2 cellular contexts compared by ENCODE assay signal in genomic region chr12:15910468-15910863, GRCh38.
TF ChIP-seq lines count a peak whose summit lies in the region.

No MANE protein-coding gene starts in this region.

TF ChIP-seq in A549, 52 proteins besides CTCF, POLR2A, EP300 and RAD21:
- 0 out of 2 replicates have a peak, but pooled peaks have one; percentile 25 for TF ChIP-seq NFE2L2 (conservative IDR thresholded peaks at IDR 0.05; ENCODE audit: low read length)
- TF ChIP-seq FOXS1 (CRISPR knock-in tag; IDR thresholded peaks at IDR 0.05): no peak
- TF ChIP-seq MAFK (IDR thresholded peaks at IDR 0.05; ENCODE audit: partially characterized antibody): peak; percentile 69

TF ChIP-seq in K562, 482 proteins besides CTCF, POLR2A, EP300 and RAD21:
- TF ChIP-seq ZBTB17 (CRISPR knock-in tag; IDR thresholded peaks at IDR 0.05) (no peak), GATA2 (CRISPR knock-in tag; IDR thresholded peaks at IDR 0.05) (no peak), NRF1 (conservative IDR thresholded peaks at IDR 0.05 in 1 of 2, IDR thresholded peaks at IDR 0.05 in 1 of 2) (no peak), ZNF589 (CRISPR knock-in tag; IDR thresholded peaks at IDR 0.05; ENCODE audit: low read depth) (no peak), SIX5 (IDR thresholded peaks at IDR 0.05; ENCODE audit: borderline replicate concordance in 1 of 2, insufficient read depth in 1 of 2, low read depth in 1 of 2, low read length in 2 of 2) (no peak), SMAD2 (IDR thresholded peaks at IDR 0.05; ENCODE audit: low read depth, low read length) (no peak), ARID4B (CRISPR knock-in tag; IDR thresholded peaks at IDR 0.05) (no peak), ZNF143 (CRISPR knock-in tag; IDR thresholded peaks at IDR 0.05) (no peak), ZNF551 (CRISPR knock-in tag; IDR thresholded peaks at IDR 0.05) (no peak), ZNF12 (CRISPR knock-in tag; IDR thresholded peaks at IDR 0.05) (no peak), RFX5 (IDR thresholded peaks at IDR 0.05; ENCODE audit: low read depth, low read length) (no peak), BCOR (IDR thresholded peaks at IDR 0.05) (no peak), KLF1 (tag; IDR thresholded peaks at IDR 0.05) (no peak), EWSR1 (IDR thresholded peaks at IDR 0.05; ENCODE audit: borderline replicate concordance, low read depth, partially characterized antibody) (no peak), SIN3A (IDR thresholded peaks at IDR 0.05; ENCODE audit: borderline replicate concordance in 2 of 2, control insufficient read depth in 1 of 2, low read depth in 2 of 2, low read length in 2 of 2) (no peak), ZMIZ1 (IDR thresholded peaks at IDR 0.05; ENCODE audit: low read depth in 2 of 2, low read length in 2 of 2) (no peak), ZNF311 (CRISPR knock-in tag; IDR thresholded peaks at IDR 0.05) (no peak), HMG20B (CRISPR knock-in tag; IDR thresholded peaks at IDR 0.05) (no peak), MAFG (tag; conservative IDR thresholded peaks at IDR 0.05) (peak; percentile 58), C11orf30 (IDR thresholded peaks at IDR 0.05; ENCODE audit: low read depth) (0 out of 2 replicates have a peak, but pooled peaks have one; percentile 12), FOXO4 (CRISPR knock-in tag; IDR thresholded peaks at IDR 0.05) (no peak), ZBTB2 (IDR thresholded peaks at IDR 0.05) (no peak), NFE2L1 (tag; IDR thresholded peaks at IDR 0.05; ENCODE audit: borderline replicate concordance, low read depth) (peak; percentile 24; the same call in 1 of the 2 replicates), HNRNPL (IDR thresholded peaks at IDR 0.05; ENCODE audit: low read depth, low read length) (no peak), JUNB (CRISPR knock-in tag; conservative IDR thresholded peaks at IDR 0.05) (no peak), NFE2 (IDR thresholded peaks at IDR 0.05; ENCODE audit: low read depth) (peak; percentile 71), STAG1 (CRISPR knock-in tag; IDR thresholded peaks at IDR 0.05; ENCODE audit: borderline replicate concordance) (no peak), ZNF316 (IDR thresholded peaks at IDR 0.05) (0 out of 2 replicates have a peak, but pooled peaks have one; percentile 31), ZNF224 (CRISPR knock-in tag; IDR thresholded peaks at IDR 0.05) (no peak), TRIM24 (IDR thresholded peaks at IDR 0.05) (no peak), IFI16 (CRISPR knock-in tag; IDR thresholded peaks at IDR 0.05) (no peak), CSDE1 (IDR thresholded peaks at IDR 0.05) (no peak), HNRNPUL1 (IDR thresholded peaks at IDR 0.05; ENCODE audit: low read length) (no peak), MTA2 (IDR thresholded peaks at IDR 0.05; ENCODE audit: low read depth) (no peak), GTF2A2 (tag; IDR thresholded peaks at IDR 0.05) (no peak), PRDM10 (IDR thresholded peaks at IDR 0.05; ENCODE audit: partially characterized antibody) (no peak), ETS2 (tag; IDR thresholded peaks at IDR 0.05; ENCODE audit: borderline replicate concordance, poor library complexity, severe bottlenecking) (no peak), ZNF217 (CRISPR knock-in tag; IDR thresholded peaks at IDR 0.05) (no peak), CHD2 (IDR thresholded peaks at IDR 0.05; ENCODE audit: low read depth, low read length) (no peak), REST (CRISPR knock-in tag; IDR thresholded peaks at IDR 0.05; ENCODE audit: low read depth) (no peak), ZNF830 (CRISPR knock-in tag; IDR thresholded peaks at IDR 0.05) (no peak), PRPF4 (IDR thresholded peaks at IDR 0.05; ENCODE audit: insufficient read depth, low read depth, low read length, poor library complexity, severe bottlenecking) (no peak), NFIX (CRISPR knock-in tag; IDR thresholded peaks at IDR 0.05; ENCODE audit: low read depth) (no peak)
- TF ChIP-seq, protein P1, sequence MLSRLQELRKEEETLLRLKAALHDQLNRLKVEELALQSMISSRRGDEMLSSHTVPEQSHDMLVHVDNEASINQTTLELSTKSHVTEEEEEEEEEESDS (CRISPR knock-in tag; IDR thresholded peaks at IDR 0.05): no peak
- TF ChIP-seq, protein P2, sequence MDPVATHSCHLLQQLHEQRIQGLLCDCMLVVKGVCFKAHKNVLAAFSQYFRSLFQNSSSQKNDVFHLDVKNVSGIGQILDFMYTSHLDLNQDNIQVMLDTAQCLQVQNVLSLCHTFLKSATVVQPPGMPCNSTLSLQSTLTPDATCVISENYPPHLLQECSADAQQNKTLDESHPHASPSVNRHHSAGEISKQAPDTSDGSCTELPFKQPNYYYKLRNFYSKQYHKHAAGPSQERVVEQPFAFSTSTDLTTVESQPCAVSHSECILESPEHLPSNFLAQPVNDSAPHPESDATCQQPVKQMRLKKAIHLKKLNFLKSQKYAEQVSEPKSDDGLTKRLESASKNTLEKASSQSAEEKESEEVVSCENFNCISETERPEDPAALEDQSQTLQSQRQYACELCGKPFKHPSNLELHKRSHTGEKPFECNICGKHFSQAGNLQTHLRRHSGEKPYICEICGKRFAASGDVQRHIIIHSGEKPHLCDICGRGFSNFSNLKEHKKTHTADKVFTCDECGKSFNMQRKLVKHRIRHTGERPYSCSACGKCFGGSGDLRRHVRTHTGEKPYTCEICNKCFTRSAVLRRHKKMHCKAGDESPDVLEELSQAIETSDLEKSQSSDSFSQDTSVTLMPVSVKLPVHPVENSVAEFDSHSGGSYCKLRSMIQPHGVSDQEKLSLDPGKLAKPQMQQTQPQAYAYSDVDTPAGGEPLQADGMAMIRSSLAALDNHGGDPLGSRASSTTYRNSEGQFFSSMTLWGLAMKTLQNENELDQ (CRISPR knock-in tag; IDR thresholded peaks at IDR 0.05; ENCODE audit: borderline replicate concordance): no peak
